ENCODE assay signal across 1 cellular context in genomic region chr6:117674991-117675657, GRCh38.
A peak's percentile ranks its signal among the peaks of the same experiment; 100 is the strongest.
TF ChIP-seq lines count a peak whose summit lies in the region.

Gene NUS1 (plus strand): TSS chr6:117675469. CDS start chr6:117675671, 202 bp downstream.

TF ChIP-seq in HEK293, 187 proteins besides CTCF, POLR2A, EP300 and RAD21 (continued from another document and continues in another):
- TF ChIP-seq ZBTB6 (tag by site-specific recombination; IDR thresholded peaks at IDR 0.05): no peak
- no peak for TF ChIP-seq ZBTB49 (tag by site-specific recombination; IDR thresholded peaks at IDR 0.05; ENCODE audit: low read depth)
- peak; percentile 77; the same call in 1 of the 2 replicates for TF ChIP-seq ZNF2 (tag by site-specific recombination; IDR thresholded peaks at IDR 0.05)
- TF ChIP-seq SP3 (tag by site-specific recombination; IDR thresholded peaks at IDR 0.05): peak; percentile 84
- TF ChIP-seq ZNF48 (tag by site-specific recombination; IDR thresholded peaks at IDR 0.05): no peak
- TF ChIP-seq ZNF394 (tag by site-specific recombination; IDR thresholded peaks at IDR 0.05; ENCODE audit: borderline replicate concordance): peak; percentile 65; the same call in 1 of the 2 replicates
- no peak for TF ChIP-seq ZNF785 (tag by site-specific recombination; IDR thresholded peaks at IDR 0.05)
- TF ChIP-seq ZNF404 (tag by site-specific recombination; IDR thresholded peaks at IDR 0.05): no peak
- 0 out of 2 replicates have a peak, but pooled peaks have one; percentile 16 for TF ChIP-seq ZNF449 (tag by site-specific recombination; IDR thresholded peaks at IDR 0.05)
- TF ChIP-seq ZBTB21 (tag by site-specific recombination; IDR thresholded peaks at IDR 0.05): peak; percentile 62; the same call in 1 of the 2 replicates
- no peak for TF ChIP-seq ZNF366 (tag by site-specific recombination; conservative IDR thresholded peaks at IDR 0.05)
- TF ChIP-seq ZSCAN4 (tag by site-specific recombination; IDR thresholded peaks at IDR 0.05): 0 out of 2 replicates have a peak, but pooled peaks have one; percentile 8
- TF ChIP-seq ZEB2 (tag by site-specific recombination; IDR thresholded peaks at IDR 0.05): peak; percentile 76
- TF ChIP-seq ZNF747 (tag by site-specific recombination; IDR thresholded peaks at IDR 0.05): no peak
- peak; percentile 79 for TF ChIP-seq GLIS1 (tag by site-specific recombination; IDR thresholded peaks at IDR 0.05)
- no peak for TF ChIP-seq ZNF16 (tag by site-specific recombination; IDR thresholded peaks at IDR 0.05; ENCODE audit: low read depth)
- no peak for TF ChIP-seq ZNF549 (tag by site-specific recombination; IDR thresholded peaks at IDR 0.05)
- TF ChIP-seq BCL6B (tag by site-specific recombination; IDR thresholded peaks at IDR 0.05): no peak
- TF ChIP-seq WT1 (tag by site-specific recombination; IDR thresholded peaks at IDR 0.05): no peak
- TF ChIP-seq ZNF184 (tag by site-specific recombination; IDR thresholded peaks at IDR 0.05): 0 out of 2 replicates have a peak, but pooled peaks have one; percentile 34
- TF ChIP-seq GLI4 (tag by site-specific recombination; IDR thresholded peaks at IDR 0.05): no peak
- peak; percentile 86 for TF ChIP-seq ZBTB8A (tag by site-specific recombination; IDR thresholded peaks at IDR 0.05)
- peak; percentile 79; the same call in 1 of the 2 replicates for TF ChIP-seq ZBTB48 (tag by site-specific recombination; IDR thresholded peaks at IDR 0.05)
- TF ChIP-seq ZNF350 (tag by site-specific recombination; IDR thresholded peaks at IDR 0.05): 0 out of 2 replicates have a peak, but pooled peaks have one; percentile 38
- TF ChIP-seq ZNF561 (tag by site-specific recombination; IDR thresholded peaks at IDR 0.05; ENCODE audit: borderline replicate concordance): peak; percentile 97
- no peak for TF ChIP-seq ZNF362 (tag by site-specific recombination; IDR thresholded peaks at IDR 0.05)
- TF ChIP-seq ZNF768 (tag by site-specific recombination; IDR thresholded peaks at IDR 0.05): no peak
- peak; percentile 77 for TF ChIP-seq KLF17 (tag by site-specific recombination; IDR thresholded peaks at IDR 0.05)
- TF ChIP-seq ZBTB1 (tag by site-specific recombination; IDR thresholded peaks at IDR 0.05): no peak
- TF ChIP-seq GLIS2 (tag by site-specific recombination; IDR thresholded peaks at IDR 0.05): peak; percentile 90
- TF ChIP-seq ZNF416 (tag by site-specific recombination; IDR thresholded peaks at IDR 0.05): no peak
- no peak for TF ChIP-seq ZNF645 (tag by site-specific recombination; IDR thresholded peaks at IDR 0.05)
- TF ChIP-seq KLF9 (tag by site-specific recombination; IDR thresholded peaks at IDR 0.05; ENCODE audit: low read depth): peak; percentile 44
- TF ChIP-seq ZNF792 (tag by site-specific recombination; IDR thresholded peaks at IDR 0.05): peak; percentile 40; the same call in 1 of the 2 replicates
- no peak for TF ChIP-seq PRDM6 (tag by site-specific recombination; IDR thresholded peaks at IDR 0.05)
- no peak for TF ChIP-seq ZNF398 (tag by site-specific recombination; IDR thresholded peaks at IDR 0.05)
- peak; percentile 86 for TF ChIP-seq ZNF692 (tag by site-specific recombination; IDR thresholded peaks at IDR 0.05)
- TF ChIP-seq GLI2 (tag by site-specific recombination; IDR thresholded peaks at IDR 0.05; ENCODE audit: borderline replicate concordance, low read depth): no peak
- no peak for TF ChIP-seq ZNF473 (tag by site-specific recombination; IDR thresholded peaks at IDR 0.05)
- TF ChIP-seq MEIS1 (CRISPR knock-in tag; IDR thresholded peaks at IDR 0.05; ENCODE audit: borderline replicate concordance): no peak
- no peak for TF ChIP-seq ZNF514 (tag by site-specific recombination; IDR thresholded peaks at IDR 0.05)
- TF ChIP-seq BCL11B (tag by site-specific recombination; IDR thresholded peaks at IDR 0.05; ENCODE audit: low read depth): no peak
- TF ChIP-seq ZBTB7A (tag by site-specific recombination; IDR thresholded peaks at IDR 0.05; ENCODE audit: low read depth): peak; percentile 28; the same call in 1 of the 2 replicates
- no peak for TF ChIP-seq ZNF175 (tag by site-specific recombination; IDR thresholded peaks at IDR 0.05)
- peak; percentile 71 for TF ChIP-seq SCRT2 (tag by site-specific recombination; IDR thresholded peaks at IDR 0.05)
- no peak for TF ChIP-seq SCRT1 (tag by site-specific recombination; IDR thresholded peaks at IDR 0.05; ENCODE audit: borderline replicate concordance)
- TF ChIP-seq ZNF391 (tag by site-specific recombination; IDR thresholded peaks at IDR 0.05; ENCODE audit: borderline replicate concordance, low read depth): peak; percentile 83; the same call in 1 of the 2 replicates
- no peak for TF ChIP-seq ZNF157 (tag by site-specific recombination; IDR thresholded peaks at IDR 0.05)
- TF ChIP-seq ZIC2 (tag by site-specific recombination; IDR thresholded peaks at IDR 0.05): no peak
- TF ChIP-seq ZNF610 (tag by site-specific recombination; IDR thresholded peaks at IDR 0.05; ENCODE audit: borderline replicate concordance): no peak
- TF ChIP-seq ZNF624 (tag by site-specific recombination; IDR thresholded peaks at IDR 0.05): no peak
- no peak for TF ChIP-seq ZNF274 (IDR thresholded peaks at IDR 0.05; ENCODE audit: low read length)
- TF ChIP-seq ZNF274 (tag by site-specific recombination; IDR thresholded peaks at IDR 0.05; ENCODE audit: borderline replicate concordance): no peak
- TF ChIP-seq ZSCAN30 (tag by site-specific recombination; IDR thresholded peaks at IDR 0.05): 0 out of 2 replicates have a peak, but pooled peaks have one; percentile 52
